ENCODE assay signal across 30 cellular contexts in genomic region chr20:14178528-14178927, GRCh38.
"Had no signal": no experiment of that assay in that cellular context is flagged by ENCODE, and none has a peak within 500 bp of the region (broad histone marks: within the 10 kb centered on the region; RNA-seq: fewer than 3 reads in every experiment).

No MANE protein-coding gene starts in this region.

- DNase-seq: activated B cell treated with CpG ODN at 0.5 μM for 24 hours; activated CD4-positive, alpha-beta memory T cell treated with anti-CD3 and anti-CD28 coated beads for 36 hours; activated CD4-positive, alpha-beta T cell treated with anti-CD3 and anti-CD28 coated beads for 4 hours; activated CD4-positive, alpha-beta T cell treated with anti-CD3 and anti-CD28 coated beads, Interleukin-2, amount 10 ng/mL, durations not matched to agents 24 days and 14 days; activated CD4-positive, alpha-beta T cell treated with anti-CD3 and anti-CD28 coated beads, Interleukin-2, amount 50 U/mL, for 1 hour; activated CD4-positive, alpha-beta T cell treated with anti-CD3 and anti-CD28 coated beads, Interleukin-2, amount 50 U/mL, for 4 hours; activated CD4-positive, CD25-positive, alpha-beta regulatory T cell treated with anti-CD3 and anti-CD28 coated beads, Interleukin-2, amount 50 U/mL, for 72 hours; activated CD8-positive, alpha-beta memory T cell treated with anti-CD3 and anti-CD28 coated beads, Interleukin-2, amount 10 ng/mL, durations not matched to agents 7 days and 5 days; activated CD8-positive, alpha-beta memory T cell treated with anti-CD3 and anti-CD28 coated beads, Interleukin-2, amount 50 U/mL, for 48 hours; activated CD8-positive, alpha-beta T cell treated with anti-CD3 and anti-CD28 coated beads for 36 hours; activated effector memory CD4-positive, alpha-beta T cell treated with Interleukin-2 at 50 U/mL for 16 hours; activated gamma-delta T cell; activated naive CD4-positive, alpha-beta T cell treated with anti-CD3 and anti-CD28 coated beads, Interleukin-2, amount 10 ng/mL, durations not matched to agents 7 days and 5 days; activated naive CD4-positive, alpha-beta T cell treated with Interleukin-2 at 50 U/mL for 16 hours; activated naive CD8-positive, alpha-beta T cell treated with anti-CD3 and anti-CD28 coated beads, Interleukin-2, amount 10 ng/mL, durations not matched to agents 7 days and 5 days; activated naive CD8-positive, alpha-beta T cell treated with anti-CD3 and anti-CD28 coated beads, Interleukin-2, amount 50 U/mL, for 24 hours; activated T-cell treated with anti-CD3 and anti-CD28 coated beads, Interleukin-2, amount 50 U/mL, for 24 hours; activated T-cell treated with anti-CD3 and anti-CD28 coated beads, Interleukin-2, amount 50 U/mL, for 48 hours; amygdala; anterior cingulate cortex; caudate nucleus; cerebellar nuclear complex; T-helper 1 cell; T-helper 2 cell; T-helper 9 cell had no signal

- H3K4me3 ChIP-seq: ascending aorta, cardiac muscle cell had no signal

- H3K27ac ChIP-seq: ascending aorta, cardiac muscle cell, VCaP had no signal

- ATAC-seq: activated CD8-positive, alpha-beta memory T cell treated with anti-CD3 and anti-CD28 coated beads, Interleukin-2, amount 10 ng/mL, durations not matched to agents 7 days and 5 days; activated CD8-positive, alpha-beta T cell treated with anti-CD3 and anti-CD28 coated beads for 36 hours; activated naive CD8-positive, alpha-beta T cell treated with anti-CD3 and anti-CD28 coated beads, Interleukin-2, amount 50 U/mL, for 24 hours had no signal

- FAIRE-seq: bronchial epithelial cell, TTC549 had no signal

- H3K4me1 ChIP-seq: ascending aorta had no signal

- H3K27me3 ChIP-seq: ascending aorta, cardiac muscle cell had no signal

- H3K36me3 ChIP-seq: ascending aorta, cardiac muscle cell had no signal
